In the genomic region with DNA sequence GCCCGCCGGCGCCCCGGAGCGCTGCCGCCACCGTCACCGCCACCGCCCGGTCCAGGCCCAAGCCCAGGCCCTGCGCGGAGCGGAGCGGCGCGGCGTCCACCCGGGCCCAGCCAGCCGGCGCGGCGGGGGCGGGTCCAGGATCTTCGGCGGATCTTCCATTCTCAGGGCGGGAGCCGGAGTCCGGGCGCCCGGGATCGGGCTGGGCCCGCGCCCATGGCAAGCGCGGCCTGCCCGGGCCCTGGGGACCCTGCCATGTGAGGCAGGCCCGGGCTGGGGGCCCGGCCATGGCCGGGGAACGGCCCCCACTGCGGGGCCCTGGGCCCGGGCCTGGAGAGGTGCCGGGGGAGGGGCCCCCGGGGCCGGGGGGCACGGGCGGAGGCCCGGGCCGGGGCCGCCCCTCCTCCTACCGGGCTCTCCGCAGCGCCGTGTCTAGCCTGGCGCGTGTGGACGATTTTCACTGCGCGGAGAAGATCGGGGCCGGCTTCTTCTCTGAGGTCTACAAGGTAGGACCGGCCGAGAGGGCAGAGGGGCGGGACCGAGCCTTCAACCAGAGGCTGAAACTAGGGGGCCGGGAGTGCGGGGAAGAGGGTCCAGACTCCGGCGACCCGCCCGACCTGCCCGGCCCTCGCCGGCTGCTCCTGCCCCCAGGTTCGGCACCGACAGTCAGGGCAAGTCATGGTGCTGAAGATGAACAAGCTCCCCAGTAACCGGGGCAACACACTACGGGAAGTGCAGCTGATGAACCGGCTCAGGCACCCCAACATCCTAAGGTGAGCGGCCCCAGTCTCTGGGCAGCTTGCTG, we compare ENCODE assay signal across 10 cellular contexts. TPM values are rescaled to one million over a fixed set of nuclear protein-coding genes. Genes with fewer than 3 reads are reported as not detected.
DNase-seq lines count a peak whose midpoint lies in the region; ATAC-seq and TF ChIP-seq lines count a peak whose summit lies in the region.
"Had no signal": no experiment of that assay in that cellular context is flagged by ENCODE, and none has a peak within 500 bp of the region (broad histone marks: within the 10 kb centered on the region; RNA-seq: fewer than 3 reads in every experiment).

No MANE protein-coding gene starts in this region.

- WGBS in lung, 2 donors = 1% methylated on average over 63 to 80 of the region's 80 CpGs
- 0% methylated on average over 5 of the region's 80 CpGs for WGBS in suprapubic skin

- TF ChIP-seq POLR2A in suprapubic skin (IDR thresholded peaks at IDR 0.05) = no peak

- H3K27ac ChIP-seq in lung (ENCODE audit: low read depth in 1 of 2, low read length in 1 of 2) (peak overlapping the region; percentile 33 to 82), suprapubic skin (peak overlapping the region; percentile 95)

- H3K27me3 ChIP-seq in lung (ENCODE audit: control insufficient read depth, insufficient read depth) = no peaks in the 10 kb centered on the region
- no peaks in the 10 kb centered on the region for H3K27me3 ChIP-seq in suprapubic skin

- no peak for TF ChIP-seq EP300 in suprapubic skin (IDR thresholded peaks at IDR 0.05)

- H3K4me3 ChIP-seq in lung (peak overlapping the region; percentile 64), suprapubic skin (peak overlapping the region; percentile 91)

- no peak for TF ChIP-seq CTCF in lung (IDR thresholded peaks at IDR 0.05; ENCODE audit: control extremely low read depth, extremely low read depth)
- no peak for TF ChIP-seq CTCF in suprapubic skin (IDR thresholded peaks at IDR 0.05)

- H3K36me3 ChIP-seq in lung (ENCODE audit: control insufficient read depth in 2 of 2, insufficient read depth in 2 of 2, low read length in 2 of 2) = peaks cover 2 to 23% of the 10 kb centered on the region in 2 donors
- H3K36me3 ChIP-seq in suprapubic skin = peaks cover 30% of the 10 kb centered on the region

- H3K9me3 ChIP-seq in lung (ENCODE audit: control insufficient read depth in 2 of 2, insufficient read depth in 1 of 2, low read length in 1 of 2) (no peaks in the 10 kb centered on the region), suprapubic skin (no peaks in the 10 kb centered on the region)

- peaks cover 0 to 4% of the 10 kb centered on the region in 2 donors for H3K4me1 ChIP-seq in lung (ENCODE audit: control insufficient read depth in 2 of 2, insufficient read depth in 2 of 2, low read length in 2 of 2)
- H3K4me1 ChIP-seq in suprapubic skin = peaks cover 37% of the 10 kb centered on the region

- ATAC-seq in GM18909 (IDR thresholded peaks at IDR 0.05; ENCODE audit: poor library complexity, unreplicated experiment) (peak; percentile 11), HG03095 (IDR thresholded peaks at IDR 0.05; ENCODE audit: unreplicated experiment) (peak; percentile 14), lung (ENCODE audit: insufficient read depth, low FRiP score) (no peak), GM18870 (IDR thresholded peaks at IDR 0.05; ENCODE audit: unreplicated experiment) (no peak)

- DNase-seq in AG20443 (ENCODE audit: low spot score) (peak; percentile 22), T-helper 1 cell (peak in 3 of 5 donors; percentile 31 to 33 (median 32)), dermis blood vessel endothelial cell (peak; percentile 17), lung (ENCODE audit: low spot score) (no peak), suprapubic skin (ENCODE audit: low spot score in 2 of 2) (peak in 1 of 2 donors; percentile 81)

RNA-seq across cellular contexts. Expression of a gene that starts 0.5 kb away (rescaled TPM):
- total RNA-seq in dermis blood vessel endothelial cell (8.7 and 11.6 TPM in 2 replicates), lung (10 to 100 TPM; 13.7 to 46.9 TPM), suprapubic skin (10 to 100 TPM; 34.1 to 50.7 (median 46.5) TPM)
- 10 to 100 TPM; 20.8 to 40.1 TPM for polyA plus RNA-seq in lung

RNA-seq across cellular contexts. Expression of a gene that starts 12.7 kb away (rescaled TPM):
- total RNA-seq in dermis blood vessel endothelial cell (0.14 TPM in 1 of 2 replicates, not detected in the other), lung (1 to 10 TPM; 5.2 to 6.6 TPM), suprapubic skin (10 to 100 TPM in 1 of 4 donors, 1 to 10 TPM in 3; 1.9 to 16.7 (median 4.9) TPM)
- polyA plus RNA-seq in lung = 10 to 100 TPM in 1 of 2 donors, 1 to 10 TPM in 1; 3.1 to 10.6 TPM

RNA-seq across cellular contexts. Expression of a gene that starts 45.2 kb away (rescaled TPM):
- total RNA-seq in dermis blood vessel endothelial cell (not detected in 2 replicates), lung (1 to 10 TPM in 1 of 2 donors, under 1 TPM in 1; 0.92 to 3.8 TPM), suprapubic skin (1 to 10 TPM in 1 of 4 donors, not detected in 3; 2.9 TPM)
- polyA plus RNA-seq in lung = 1 to 10 TPM in 1 of 2 donors, under 1 TPM in 1; 0.87 to 1.9 TPM
- total RNA-seq: HT1080, renal cortical epithelial cell had no signal

RNA-seq across cellular contexts. Expression of a gene that starts 52.3 kb away (rescaled TPM):
- total RNA-seq in dermis blood vessel endothelial cell = 9,128 and 10,291 TPM in 2 replicates
- total RNA-seq in lung = over 10,000 TPM; 30,229 to 39,735 TPM
- 100 to 1,000 TPM in 1 of 2 donors, 10 to 100 TPM in 1; 44.8 to 325 TPM for polyA plus RNA-seq in lung
- over 10,000 TPM in 2 of 4 donors, 1,000 to 10,000 TPM in 2; 1,246 to 15,173 (median 11,383) TPM for total RNA-seq in suprapubic skin

RNA-seq across cellular contexts. Expression of a gene that starts 52.6 kb away (rescaled TPM):
- 8.5 and 12.4 TPM in 2 replicates for total RNA-seq in dermis blood vessel endothelial cell
- 10 to 100 TPM in 1 of 2 donors, 1 to 10 TPM in 1; 9.9 to 32.8 TPM for total RNA-seq in lung
- 10 to 100 TPM; 29.2 to 53.9 TPM for polyA plus RNA-seq in lung
- total RNA-seq in suprapubic skin = 10 to 100 TPM in 1 of 4 donors, 1 to 10 TPM in 3; 5.0 to 13.2 (median 9.6) TPM

Comparison
In these comparisons a context has a peak if more than half of its experiments do, and no peak if none do; other contexts are left out.
1. ATAC-seq: peak in GM18909 (single experiment) and HG03095 (single experiment); none in lung (single experiment) and GM18870 (single experiment).